Comparison of ENCODE assay signal across 2 cellular contexts in genomic region chr1:211636591-211637029, GRCh38.
TF ChIP-seq lines count a peak whose summit lies in the region.
"Not testable (repeated sequence)": the region's sequence is repeated elsewhere in the genome, so short reads cannot be mapped to it uniquely, and the experiment has no call there.

No MANE protein-coding gene starts in this region.

TF ChIP-seq in IMR-90, 13 proteins besides CTCF, POLR2A, EP300 and RAD21:
- 0 out of 2 replicates have a peak, but pooled peaks have one; percentile 12 for TF ChIP-seq FOS (IDR thresholded peaks at IDR 0.05; ENCODE audit: low read depth, low read length)

TF ChIP-seq in HepG2, 621 proteins besides CTCF, POLR2A, EP300 and RAD21 (continues in another document):
- TF ChIP-seq MAX (IDR thresholded peaks at IDR 0.05) (peak; percentile 34; the same call in 1 of the 2 replicates), ZMYM3 (CRISPR knock-in tag; IDR thresholded peaks at IDR 0.05) (peak; percentile 93), MIXL1 (CRISPR knock-in tag; IDR thresholded peaks at IDR 0.05) (peak; percentile 54; the same call in 1 of the 2 replicates), ZBTB26 (CRISPR knock-in tag; IDR thresholded peaks at IDR 0.05; ENCODE audit: borderline replicate concordance) (peak; percentile 32; the same call in 1 of the 2 replicates), FOXO1 (CRISPR knock-in tag; IDR thresholded peaks at IDR 0.05) (peak; percentile 41; the same call in 1 of the 2 replicates), TARDBP (CRISPR knock-in tag; IDR thresholded peaks at IDR 0.05) (peak; percentile 58; the same call in 1 of the 2 replicates), ZSCAN21 (CRISPR knock-in tag; IDR thresholded peaks at IDR 0.05; ENCODE audit: borderline replicate concordance) (0 out of 2 replicates have a peak, but pooled peaks have one; percentile 31), HNF1A (CRISPR knock-in tag; IDR thresholded peaks at IDR 0.05; ENCODE audit: borderline replicate concordance) (peak; percentile 33; the same call in 1 of the 2 replicates), JUN (CRISPR knock-in tag; IDR thresholded peaks at IDR 0.05) (peak; percentile 56; the same call in 1 of the 2 replicates), KDM1A (CRISPR knock-in tag; IDR thresholded peaks at IDR 0.05) (peak; percentile 61; the same call in 1 of the 2 replicates), TBX3 (IDR thresholded peaks at IDR 0.05; ENCODE audit: borderline replicate concordance) (peak; percentile 41; the same call in 1 of the 2 replicates), RXRA (CRISPR knock-in tag; IDR thresholded peaks at IDR 0.05) (peak; percentile 84), RXRB (CRISPR knock-in tag; IDR thresholded peaks at IDR 0.05; ENCODE audit: borderline replicate concordance) (peak; percentile 85), ZNF710 (CRISPR knock-in tag; IDR thresholded peaks at IDR 0.05; ENCODE audit: borderline replicate concordance) (peak; percentile 86), ETV5 (CRISPR knock-in tag; IDR thresholded peaks at IDR 0.05; ENCODE audit: borderline replicate concordance) (peak; percentile 77; the same call in 1 of the 2 replicates), SP5 (CRISPR knock-in tag; IDR thresholded peaks at IDR 0.05; ENCODE audit: borderline replicate concordance, low read depth) (peak; percentile 56), SAP130 (CRISPR knock-in tag; IDR thresholded peaks at IDR 0.05; ENCODE audit: low read depth) (peak; percentile 81), ZBED4 (CRISPR knock-in tag; IDR thresholded peaks at IDR 0.05; ENCODE audit: borderline replicate concordance) (peak; percentile 73; the same call in 1 of the 2 replicates), MXI1 (IDR thresholded peaks at IDR 0.05; ENCODE audit: borderline replicate concordance, low read depth, low read length) (peak; percentile 51; the same call in 1 of the 3 replicates), EHMT2 (IDR thresholded peaks at IDR 0.05; ENCODE audit: borderline replicate concordance, low read depth, low read length) (peak; percentile 71; the same call in 1 of the 2 replicates), ZNF263 (CRISPR knock-in tag; IDR thresholded peaks at IDR 0.05) (peak; percentile 56; the same call in 1 of the 2 replicates), ZFY (CRISPR knock-in tag; IDR thresholded peaks at IDR 0.05) (peak; percentile 53; the same call in 1 of the 2 replicates), FOSL2 (CRISPR knock-in tag; IDR thresholded peaks at IDR 0.05) (peak; percentile 86), FOXK2 (IDR thresholded peaks at IDR 0.05) (peak; percentile 49; the same call in 1 of the 2 replicates), ZNF292 (CRISPR knock-in tag; IDR thresholded peaks at IDR 0.05; ENCODE audit: borderline replicate concordance, low read depth) (0 out of 2 replicates have a peak, but pooled peaks have one; percentile 40), ZNF644 (CRISPR knock-in tag; IDR thresholded peaks at IDR 0.05; ENCODE audit: low read depth) (peak; percentile 98), ZNF556 (CRISPR knock-in tag; IDR thresholded peaks at IDR 0.05; ENCODE audit: borderline replicate concordance) (peak; percentile 58; the same call in 1 of the 2 replicates), RNF2 (conservative IDR thresholded peaks at IDR 0.05; ENCODE audit: low read depth) (0 out of 2 replicates have a peak, but pooled peaks have one; percentile 30), ZNF331 (CRISPR knock-in tag; IDR thresholded peaks at IDR 0.05) (peak; percentile 59), ZSCAN25 (CRISPR knock-in tag; IDR thresholded peaks at IDR 0.05) (peak; percentile 42; the same call in 1 of the 2 replicates), THAP11 (CRISPR knock-in tag; IDR thresholded peaks at IDR 0.05) (peak; percentile 31; the same call in 1 of the 2 replicates), ZNF614 (CRISPR knock-in tag; IDR thresholded peaks at IDR 0.05; ENCODE audit: borderline replicate concordance) (0 out of 2 replicates have a peak, but pooled peaks have one; percentile 43), KAT8 (CRISPR knock-in tag; IDR thresholded peaks at IDR 0.05) (0 out of 2 replicates have a peak, but pooled peaks have one; percentile 22), TCF7 (IDR thresholded peaks at IDR 0.05; ENCODE audit: low read depth) (peak; percentile 30; the same call in 1 of the 2 replicates), POGZ (CRISPR knock-in tag; IDR thresholded peaks at IDR 0.05) (peak; percentile 78), ZNF687 (CRISPR knock-in tag; IDR thresholded peaks at IDR 0.05) (peak; percentile 63), SOX5 (CRISPR knock-in tag; IDR thresholded peaks at IDR 0.05; ENCODE audit: borderline replicate concordance) (peak; percentile 91), DPF2 (CRISPR knock-in tag; IDR thresholded peaks at IDR 0.05; ENCODE audit: borderline replicate concordance, low read depth) (peak; percentile 65), CBX5 (CRISPR knock-in tag; IDR thresholded peaks at IDR 0.05; ENCODE audit: borderline replicate concordance) (peak; percentile 27; the same call in 1 of the 2 replicates), ZNF670 (CRISPR knock-in tag; IDR thresholded peaks at IDR 0.05; ENCODE audit: borderline replicate concordance) (0 out of 2 replicates have a peak, but pooled peaks have one; percentile 27), GATAD1 (CRISPR knock-in tag; IDR thresholded peaks at IDR 0.05) (peak; percentile 29; the same call in 1 of the 2 replicates), JUND (CRISPR knock-in tag; IDR thresholded peaks at IDR 0.05) (peak; percentile 43; the same call in 1 of the 2 replicates), PHF8 (CRISPR knock-in tag; IDR thresholded peaks at IDR 0.05) (0 out of 2 replicates have a peak, but pooled peaks have one; percentile 27), YEATS2 (CRISPR knock-in tag; IDR thresholded peaks at IDR 0.05; ENCODE audit: borderline replicate concordance) (0 out of 2 replicates have a peak, but pooled peaks have one; percentile 24), ZNF792 (CRISPR knock-in tag; IDR thresholded peaks at IDR 0.05) (peak; percentile 58), KDM6A (CRISPR knock-in tag; IDR thresholded peaks at IDR 0.05; ENCODE audit: low read depth) (0 out of 2 replicates have a peak, but pooled peaks have one; percentile 18), RCOR2 (CRISPR knock-in tag; IDR thresholded peaks at IDR 0.05) (peak; percentile 90), HDAC2 (CRISPR knock-in tag; IDR thresholded peaks at IDR 0.05) (peak; percentile 70), PPARG (CRISPR knock-in tag; conservative IDR thresholded peaks at IDR 0.05) (peak; percentile 69), ZSCAN29 (CRISPR knock-in tag; conservative IDR thresholded peaks at IDR 0.05) (0 out of 2 replicates have a peak, but pooled peaks have one; percentile 24)
- TF ChIP-seq HNF1A (IDR thresholded peaks at IDR 0.05; ENCODE audit: low read depth), result not testable (repeated sequence)
